In the genomic region with DNA sequence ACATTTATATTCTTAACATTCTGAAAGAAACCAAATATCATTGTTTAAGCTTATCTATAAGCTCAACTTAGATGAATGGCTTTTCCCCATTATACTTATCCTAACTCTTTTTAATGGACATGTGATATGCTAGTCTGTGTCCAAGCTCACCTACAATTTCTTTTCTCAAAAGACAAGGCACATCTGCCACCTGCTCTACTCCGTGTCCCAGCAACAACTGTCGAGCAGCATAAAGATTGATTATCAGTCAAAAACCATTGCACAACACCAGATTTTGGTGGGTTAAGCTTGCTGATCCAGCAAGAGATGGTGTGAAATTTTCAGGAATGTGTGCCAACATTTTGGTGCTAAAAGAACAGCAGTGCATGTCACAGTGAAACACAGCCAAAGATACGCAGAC, we compare ENCODE assay signal across 20 cellular contexts.
DNase-seq lines count a peak whose midpoint lies in the region; ATAC-seq and TF ChIP-seq lines count a peak whose summit lies in the region.
"Had no signal": no experiment of that assay in that cellular context is flagged by ENCODE, and none has a peak within 500 bp of the region (broad histone marks: within the 10 kb centered on the region; RNA-seq: fewer than 3 reads in every experiment).

No MANE protein-coding gene starts in this region.

- H3K9me3 Mint-ChIP-seq in neural crest cell = no peaks in the 10 kb centered on the region
- no peaks in the 10 kb centered on the region for H3K9me3 Mint-ChIP-seq in stimulated activated effector memory CD8-positive, alpha-beta T cell treated with anti-CD3 and anti-CD28 coated beads, Interleukin-12 subunit alpha, Interleukin-12 subunit beta, amount 100 ng/mL, for 72 hours
- H3K9me3 Mint-ChIP-seq: CD14-positive monocyte, GM23338 had no signal

- H3K4me1 ChIP-seq in body of pancreas (no peaks in the 10 kb centered on the region), left ventricle myocardium inferior (no peaks in the 10 kb centered on the region)

- H3K36me3 ChIP-seq in body of pancreas (replicated peaks in 1 of 2; ENCODE audit: insufficient read depth in 1 of 2, low read depth in 2 of 2) (no peaks in the 10 kb centered on the region), left ventricle myocardium inferior (no peaks in the 10 kb centered on the region)

- DNase-seq in DMS 273 (lab: John Stamatoyannopoulos, UW; ENCODE audit: unreplicated experiment) (peak; percentile 62), NCI-H446 (lab: John Stamatoyannopoulos, UW) (peak; percentile 72 to 91), body of pancreas (peak in 3 of 4 donors; percentile 12 to 26 (median 21)), neural crest cell (ENCODE audit: low read depth, low spot score) (no peak), dedifferentiated amniotic fluid mesenchymal stem cell (ENCODE audit: extremely low spot score) (no peak), left ventricle myocardium inferior (no peak)
- no peak for DNase-seq in stimulated activated effector memory CD8-positive, alpha-beta T cell treated with anti-CD3 and anti-CD28 coated beads, Interleukin-12 subunit alpha, Interleukin-12 subunit beta, amount 100 ng/mL, for 72 hours (ENCODE audit: low spot score in 2 of 2)
- DNase-seq: DMS79, HCEC 1CT, NCI-H1105 treated with DMSO at 0.1 percent for 48 hours, NCI-H2081 treated with DMSO at 0.1 percent for 48 hours, NCI-H510A treated with DMSO at 0.1 percent for 48 hours, NCI-H774, OCI-M1 had no signal

- ATAC-seq in body of pancreas (no peak), GM18861 (IDR thresholded peaks at IDR 0.05; ENCODE audit: unreplicated experiment) (no peak)
- no peak for ATAC-seq in stimulated activated effector memory CD8-positive, alpha-beta T cell treated with anti-CD3 and anti-CD28 coated beads, Interleukin-12 subunit alpha, Interleukin-12 subunit beta, amount 100 ng/mL, for 72 hours
- ATAC-seq: GM23338, Right ventricle myocardium inferior had no signal

- 60% methylated on average over 3 of the region's 3 CpGs for WGBS in body of pancreas, 2 donors

- H3K27me3 Mint-ChIP-seq in neural crest cell (ENCODE audit: low read depth) = no peaks in the 10 kb centered on the region
- H3K27me3 Mint-ChIP-seq: B cell had no signal

- H3K9me3 ChIP-seq in body of pancreas (no peaks in the 10 kb centered on the region), left ventricle myocardium inferior (replicated peaks) (no peaks in the 10 kb centered on the region)

- TF ChIP-seq POLR2A in body of pancreas (IDR thresholded peaks at IDR 0.05) = no peak

- H3K27ac ChIP-seq in body of pancreas (no peak overlapping the region), left ventricle myocardium inferior (replicated peaks) (no peak overlapping the region)
- H3K27ac ChIP-seq: SK-N-MC had no signal

- TF ChIP-seq CTCF in body of pancreas (IDR thresholded peaks at IDR 0.05) (no peak), neural crest cell (conservative IDR thresholded peaks at IDR 0.05) (no peak), left ventricle myocardium inferior (IDR thresholded peaks at IDR 0.05; ENCODE audit: borderline replicate concordance) (no peak)

- H3K27me3 ChIP-seq in body of pancreas (no peaks in the 10 kb centered on the region), left ventricle myocardium inferior (ENCODE audit: low read depth) (no peaks in the 10 kb centered on the region)

- intact Hi-C loops in body of pancreas (cut with DNase I) = no loop called here
- intact Hi-C loops in left ventricle myocardium inferior (cut with micrococcal nuclease) = no loop called here

- peak overlapping the region; percentile 64 for H3K27ac Mint-ChIP-seq in neural crest cell (ENCODE audit: unreplicated experiment)
- H3K27ac Mint-ChIP-seq in stimulated activated effector memory CD8-positive, alpha-beta T cell treated with anti-CD3 and anti-CD28 coated beads, Interleukin-12 subunit alpha, Interleukin-12 subunit beta, amount 100 ng/mL, for 72 hours = no peak overlapping the region
- H3K27ac Mint-ChIP-seq: B cell, CD14-positive monocyte, GM23338 had no signal

- H3K4me1 Mint-ChIP-seq in neural crest cell = peaks cover 10% of the 10 kb centered on the region
- H3K4me1 Mint-ChIP-seq in stimulated activated effector memory CD8-positive, alpha-beta T cell treated with anti-CD3 and anti-CD28 coated beads, Interleukin-12 subunit alpha, Interleukin-12 subunit beta, amount 100 ng/mL, for 72 hours = no peaks in the 10 kb centered on the region
- H3K4me1 Mint-ChIP-seq: B cell, CD14-positive monocyte, GM23338 had no signal

- H3K4me3 ChIP-seq in body of pancreas (no peak overlapping the region), left ventricle myocardium inferior (no peak overlapping the region)
- H3K4me3 ChIP-seq: GM23338, SK-N-MC had no signal

- no peak overlapping the region for H3K4me3 Mint-ChIP-seq in neural crest cell
- no peak overlapping the region for H3K4me3 Mint-ChIP-seq in stimulated activated effector memory CD8-positive, alpha-beta T cell treated with anti-CD3 and anti-CD28 coated beads, Interleukin-12 subunit alpha, Interleukin-12 subunit beta, amount 100 ng/mL, for 72 hours
- H3K4me3 Mint-ChIP-seq: B cell, CD14-positive monocyte, GM23338 had no signal

- no peaks in the 10 kb centered on the region for H3K36me3 Mint-ChIP-seq in neural crest cell (ENCODE audit: low read depth)
- H3K36me3 Mint-ChIP-seq in stimulated activated effector memory CD8-positive, alpha-beta T cell treated with anti-CD3 and anti-CD28 coated beads, Interleukin-12 subunit alpha, Interleukin-12 subunit beta, amount 100 ng/mL, for 72 hours = no peaks in the 10 kb centered on the region
- H3K36me3 Mint-ChIP-seq: CD14-positive monocyte had no signal

Comparison
In these comparisons a context has a peak if more than half of its experiments do, and no peak if none do; other contexts are left out.
1. DNase-seq: peak in DMS 273 (single experiment), NCI-H446 (2 of 2) and body of pancreas (3 of 4); none in neural crest cell (single experiment), dedifferentiated amniotic fluid mesenchymal stem cell (single experiment), stimulated activated effector memory CD8-positive, alpha-beta T cell treated with anti-CD3 and anti-CD28 coated beads, Interleukin-12 subunit alpha, Interleukin-12 subunit beta, amount 100 ng/mL, for 72 hours (0 of 2) and left ventricle myocardium inferior (single experiment).